ENCODE assay signal across 16 cellular contexts in the genomic region with DNA sequence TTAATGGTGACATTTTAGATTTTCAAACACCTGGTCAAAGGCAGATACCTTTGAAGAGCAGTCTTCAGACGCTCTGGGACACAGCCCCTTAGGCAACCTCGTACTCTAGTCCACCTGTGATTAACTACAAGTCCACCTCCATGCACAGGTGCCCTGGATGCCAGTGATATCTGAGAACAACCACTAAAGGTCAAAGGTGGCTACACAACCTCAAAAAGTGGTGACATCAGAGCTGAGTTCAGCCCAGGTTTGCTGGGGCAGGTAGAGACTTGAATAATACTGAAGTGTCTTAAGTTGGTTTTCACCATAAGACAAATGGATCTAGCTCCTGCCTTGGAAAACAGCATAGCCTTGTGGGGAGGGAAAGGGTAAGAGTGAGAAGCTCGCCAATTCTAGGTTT.
DNase-seq lines count a peak whose midpoint lies in the region; ATAC-seq and TF ChIP-seq lines count a peak whose summit lies in the region.
"Had no signal": no experiment of that assay in that cellular context is flagged by ENCODE, and none has a peak within 500 bp of the region (broad histone marks: within the 10 kb centered on the region; RNA-seq: fewer than 3 reads in every experiment).

No MANE protein-coding gene starts in this region.

- no peak overlapping the region for H3K4me2 ChIP-seq in PC-3 (ENCODE audit: low read length)
- no peak overlapping the region for H3K4me2 ChIP-seq in mammary epithelial cell (ENCODE audit: insufficient read depth, low read depth, low read length)

- POLR2A ChIA-PET in Caco-2 (lab: Charles Lee) (no interaction called here), PC-3 (lab: Charles Lee; ENCODE audit: unreplicated experiment) (no interaction called here)

- no peaks in the 10 kb centered on the region; the same call in 1 of the 2 replicates for H3K4me1 ChIP-seq in Caco-2
- no peaks in the 10 kb centered on the region for H3K4me1 ChIP-seq in PC-3 (ENCODE audit: insufficient read depth, low read length)
- H3K4me1 ChIP-seq in mammary epithelial cell (ENCODE audit: insufficient read depth, low read length): peaks cover 8% of the 10 kb centered on the region
- no peaks in the 10 kb centered on the region for H3K4me1 ChIP-seq in foreskin keratinocyte
- H3K4me1 ChIP-seq in left ventricle myocardium inferior: peaks cover 7% of the 10 kb centered on the region
- H3K4me1 ChIP-seq: HAP-1 had no signal

- no peaks in the 10 kb centered on the region for H3K36me3 ChIP-seq in Caco-2 (ENCODE audit: control insufficient read depth, insufficient read depth, low read length)
- no peaks in the 10 kb centered on the region for H3K36me3 ChIP-seq in PC-3 (ENCODE audit: low read depth, low read length)
- H3K36me3 ChIP-seq in mammary epithelial cell (ENCODE audit: insufficient read depth, low read length): no peaks in the 10 kb centered on the region
- H3K36me3 ChIP-seq in left ventricle myocardium inferior: no peaks in the 10 kb centered on the region
- H3K36me3 ChIP-seq: BLaER1 treated with 17β-estradiol and CSF1 and Interleukin-3, amounts not matched to agents 10 nM and 100 nM; HAP-1 had no signal

- intact Hi-C loops in Caco-2 (cut with micrococcal nuclease; ENCODE audit: unreplicated experiment) (loop anchor here (5.0 kb wide), 1 partner anchor 101 kb away; no protein-coding TSS in a partner anchor), PC-3 (cut with micrococcal nuclease) (no loop called here), mammary epithelial cell (cut with micrococcal nuclease) (no loop called here), left ventricle myocardium inferior (cut with micrococcal nuclease) (no loop called here)

- H3K27me3 ChIP-seq in Caco-2 (replicated peaks; ENCODE audit: control insufficient read depth, insufficient read depth, low read length) (no peaks in the 10 kb centered on the region), PC-3 (ENCODE audit: low read length) (no peaks in the 10 kb centered on the region), mammary epithelial cell (ENCODE audit: insufficient read depth, low read length) (no peaks in the 10 kb centered on the region), foreskin keratinocyte (peaks cover 2% of the 10 kb centered on the region), left ventricle myocardium inferior (ENCODE audit: low read depth) (no peaks in the 10 kb centered on the region)
- H3K27me3 ChIP-seq: BLaER1 treated with 17β-estradiol and CSF1 and Interleukin-3, amounts not matched to agents 10 nM and 100 nM had no signal

- H2AFZ ChIP-seq in PC-3 (ENCODE audit: low read length) (no peak overlapping the region), mammary epithelial cell (ENCODE audit: low read depth, low read length) (no peak overlapping the region)

- dilution Hi-C loops in mammary epithelial cell (cut with HindIII; ENCODE audit: low sequenced_read_pairs): no loop called here

- H4K20me1 ChIP-seq in PC-3 (ENCODE audit: low read length): no peaks in the 10 kb centered on the region
- no peaks in the 10 kb centered on the region for H4K20me1 ChIP-seq in mammary epithelial cell (ENCODE audit: insufficient read depth, low read length)
- H4K20me1 ChIP-seq: BLaER1 treated with 17β-estradiol and CSF1 and Interleukin-3, amounts not matched to agents 10 nM and 100 nM had no signal

- no TSS peak for BruUV-seq in Caco-2 (replicated peaks; lab: Mats Ljungman, UMichigan)
- BruUV-seq in PC-3 (replicated peaks; lab: Mats Ljungman, UMichigan): no TSS peak
- no TSS peak for BruUV-seq in mammary epithelial cell (replicated peaks; lab: Mats Ljungman, UMichigan)

- DNase-seq in Caco-2 (peak; percentile 25 to 67), PC-3 (peak; percentile 31), mammary epithelial cell (peak; percentile 92), foreskin keratinocyte (peak; percentile 39 to 74), left ventricle myocardium inferior (no peak), Ammon's horn (ENCODE audit: low spot score) (no peak)
- DNase-seq: 8988T; CD8-positive, alpha-beta T cell; DMS 273 treated with DMSO at 0.1 percent for 48 hours; DMS53; DND-41; EL had no signal

- H3K27me3 Mint-ChIP-seq in Caco-2 (ENCODE audit: insufficient read depth, unreplicated experiment): peaks cover 9% of the 10 kb centered on the region

- H3F3A ChIP-seq in PC-3 (ENCODE audit: low read length, unreplicated experiment): no peaks in the 10 kb centered on the region

- H3K9me3 Mint-ChIP-seq in Caco-2 (ENCODE audit: unreplicated experiment): no peaks in the 10 kb centered on the region
- H3K9me3 Mint-ChIP-seq: CD8-positive, alpha-beta T cell had no signal

- H3K27ac ChIP-seq in PC-3 (ENCODE audit: low read length) (no peak overlapping the region), mammary epithelial cell (ENCODE audit: insufficient read depth, low read depth, low read length) (no peak overlapping the region), foreskin keratinocyte (no peak overlapping the region), left ventricle myocardium inferior (replicated peaks) (no peak overlapping the region)
- H3K27ac ChIP-seq: BLaER1 treated with 17β-estradiol and CSF1 and Interleukin-3, amounts not matched to agents 10 nM and 100 nM had no signal

- H3K79me2 ChIP-seq in PC-3 (ENCODE audit: low read length) (no peaks in the 10 kb centered on the region), mammary epithelial cell (ENCODE audit: insufficient read depth, low read length) (no peaks in the 10 kb centered on the region)

- no peak overlapping the region for H3K4me3 Mint-ChIP-seq in Caco-2 (ENCODE audit: unreplicated experiment)
- H3K4me3 Mint-ChIP-seq: B cell; CD8-positive, alpha-beta T cell had no signal

- in situ Hi-C loops in mammary epithelial cell (cut with MboI; ENCODE audit: low sequenced_read_pairs in 2 of 2): no loop called here

- ATAC-seq in PC-3 (no peak), foreskin keratinocyte (peak; percentile 15), GM21515 (IDR thresholded peaks at IDR 0.05; ENCODE audit: unreplicated experiment) (no peak)
- ATAC-seq: CD8-positive, alpha-beta T cell had no signal

- H3K9ac ChIP-seq in PC-3 (ENCODE audit: low read length): no peak overlapping the region
- H3K9ac ChIP-seq in mammary epithelial cell (ENCODE audit: insufficient read depth, low read length): no peak overlapping the region
- H3K9ac ChIP-seq: BLaER1 treated with 17β-estradiol and CSF1 and Interleukin-3, amounts not matched to agents 10 nM and 100 nM had no signal

- no peaks in the 10 kb centered on the region for H3K9me2 ChIP-seq in PC-3 (replicated peaks; ENCODE audit: low read length)

- WGBS in mammary epithelial cell (ENCODE audit: low coverage, missing lambda C conversion rate): 83% methylated on average over 3 of the region's 3 CpGs

- no peaks in the 10 kb centered on the region for H3K4me1 Mint-ChIP-seq in Caco-2 (ENCODE audit: low read depth, unreplicated experiment)

- no peaks in the 10 kb centered on the region for H3K36me3 Mint-ChIP-seq in Caco-2 (ENCODE audit: insufficient read depth, unreplicated experiment)
- H3K36me3 Mint-ChIP-seq: CD8-positive, alpha-beta T cell had no signal

- H3K9me3 ChIP-seq in Caco-2: no peaks in the 10 kb centered on the region
- no peaks in the 10 kb centered on the region for H3K9me3 ChIP-seq in PC-3 (ENCODE audit: low read length)
- H3K9me3 ChIP-seq in mammary epithelial cell (replicated peaks; ENCODE audit: insufficient read depth, low read length): no peaks in the 10 kb centered on the region
- H3K9me3 ChIP-seq in left ventricle myocardium inferior (replicated peaks): no peaks in the 10 kb centered on the region
- H3K9me3 ChIP-seq: HAP-1 had no signal

- CTCF ChIA-PET in Caco-2 (lab: Charles Lee) (no interaction called here), PC-3 (lab: Charles Lee) (no interaction called here), mammary epithelial cell (lab: Charles Lee; ENCODE audit: low non-redundant PET) (no interaction called here)

- no peak overlapping the region for H3K27ac Mint-ChIP-seq in Caco-2 (ENCODE audit: unreplicated experiment)
- H3K27ac Mint-ChIP-seq: B cell; CD8-positive, alpha-beta T cell had no signal

- TF ChIP-seq CTCF in Caco-2 (IDR thresholded peaks at IDR 0.05; ENCODE audit: insufficient read depth in 1 of 2, low read depth in 1 of 2, low read length in 1 of 2, severe bottlenecking in 1 of 2, unreplicated experiment in 1 of 2) (no peak), PC-3 (conservative IDR thresholded peaks at IDR 0.05; ENCODE audit: low read depth, low read length) (no peak), mammary epithelial cell (conservative IDR thresholded peaks at IDR 0.05 in 1 of 2, IDR thresholded peaks at IDR 0.05 in 1 of 2; ENCODE audit: extremely low read depth in 1 of 2, insufficient read depth in 1 of 2, low read depth in 1 of 2, low read length in 2 of 2) (peak in 1 of 2 donors; percentile 4), foreskin keratinocyte (conservative IDR thresholded peaks at IDR 0.05) (no peak), left ventricle myocardium inferior (IDR thresholded peaks at IDR 0.05; ENCODE audit: borderline replicate concordance) (no peak)

- H3K4me3 ChIP-seq in Caco-2 (ENCODE audit: low read depth, low read length) (no peak overlapping the region), PC-3 (ENCODE audit: low read length) (no peak overlapping the region), mammary epithelial cell (replicated peaks in 1 of 3; ENCODE audit: insufficient read depth in 1 of 3, low read depth in 2 of 3, low read length in 3 of 3) (no peak overlapping the region), left ventricle myocardium inferior (no peak overlapping the region)
- H3K4me3 ChIP-seq: BLaER1 treated with 17β-estradiol and CSF1 and Interleukin-3, amounts not matched to agents 10 nM and 100 nM; HAP-1 had no signal

Comparison
In these comparisons a context has a peak if more than half of its experiments do, and no peak if none do; other contexts are left out.
1. DNase-seq: peak in Caco-2 (2 of 2), PC-3 (single experiment), mammary epithelial cell (single experiment) and foreskin keratinocyte (2 of 2); none in left ventricle myocardium inferior (single experiment) and Ammon's horn (single experiment).